Comparison of ENCODE assay signal across 22 cellular contexts in the genomic region with DNA sequence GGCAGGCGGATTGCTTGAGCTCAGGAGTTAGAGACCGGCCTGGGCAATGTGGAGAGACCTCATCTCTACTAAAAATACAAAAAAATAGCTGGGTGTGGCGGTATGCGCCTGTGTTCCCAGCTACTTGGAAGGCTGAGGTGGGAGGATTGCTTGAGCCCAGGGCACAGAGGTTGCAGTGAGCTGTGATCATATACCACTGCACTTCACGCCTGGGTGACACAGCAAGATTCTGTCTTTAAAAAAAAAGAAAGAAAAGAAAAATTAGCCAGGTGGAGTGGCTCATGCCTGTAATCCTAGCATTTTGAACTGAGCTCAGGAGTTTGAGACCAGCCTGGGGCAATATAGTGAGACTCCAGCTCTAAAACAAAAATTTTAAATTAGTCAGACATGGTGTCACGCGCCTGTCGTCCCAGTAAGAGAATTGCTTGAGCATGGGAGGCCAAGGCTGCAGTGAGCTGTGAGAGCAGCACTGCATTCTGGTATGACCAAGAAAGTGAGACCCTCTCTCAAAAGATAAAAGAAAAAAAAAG. TPM values are rescaled to one million over a fixed set of nuclear protein-coding genes. Genes with fewer than 3 reads are reported as not detected.
DNase-seq lines count a peak whose midpoint lies in the region; ATAC-seq and TF ChIP-seq lines count a peak whose summit lies in the region.
"Had no signal": no experiment of that assay in that cellular context is flagged by ENCODE, and none has a peak within 500 bp of the region (broad histone marks: within the 10 kb centered on the region; RNA-seq: fewer than 3 reads in every experiment).

No MANE protein-coding gene starts in this region.

- no peak overlapping the region for H3K4me3 Mint-ChIP-seq in H9
- H3K4me3 Mint-ChIP-seq in progenitor cell of endocrine pancreas (ENCODE audit: low read depth) = no peak overlapping the region
- H3K4me3 Mint-ChIP-seq: CD14-positive monocyte; CD4-positive, alpha-beta T cell; CD8-positive, alpha-beta memory T cell had no signal

- no peak overlapping the region for H3K4ac ChIP-seq in H9 (ENCODE audit: low read depth, low read length)

- H4K5ac ChIP-seq in H9 (ENCODE audit: insufficient read length, low read depth, low read length) = no peak overlapping the region

- no peaks in the 10 kb centered on the region for H3K27me3 ChIP-seq in H9 (ENCODE audit: insufficient read depth, low read length)
- H3K27me3 ChIP-seq in ovary = no peaks in the 10 kb centered on the region
- H3K27me3 ChIP-seq: BE2C; BLaER1 treated with 17β-estradiol and CSF1 and Interleukin-3, amounts not matched to agents 10 nM and 100 nM had no signal

- no peak overlapping the region for H3K14ac ChIP-seq in H9 (ENCODE audit: insufficient read depth, low read length)

- no peak overlapping the region for H3K56ac ChIP-seq in H9 (ENCODE audit: insufficient read length, low read depth, low read length)

- H4K8ac ChIP-seq in H9 (replicated peaks; ENCODE audit: insufficient read length, low read depth, low read length) = no peak overlapping the region

- H3K4me3 ChIP-seq in ovary = no peak overlapping the region
- H3K4me3 ChIP-seq: A549; BLaER1 treated with 17β-estradiol and CSF1 and Interleukin-3, amounts not matched to agents 10 nM and 100 nM; GM23248 had no signal

- no peak overlapping the region for H2BK120ac ChIP-seq in H9 (ENCODE audit: low read depth, low read length, poor library complexity, severe bottlenecking)

- H3K4me1 ChIP-seq in H9 (ENCODE audit: insufficient read depth, low read length) (no peaks in the 10 kb centered on the region), ovary (ENCODE audit: insufficient read depth) (no peaks in the 10 kb centered on the region)
- H3K4me1 ChIP-seq: A549; BE2C; BLaER1 treated with 17β-estradiol and CSF1 and Interleukin-3, amounts not matched to agents 10 nM and 100 nM had no signal

- DNase-seq in H9 (no peak), left kidney (ENCODE audit: low read depth, low spot score) (peak; percentile 60), progenitor cell of endocrine pancreas (ENCODE audit: low spot score, unreplicated experiment) (no peak), ovary (no peak), UCSD-AML1 (lab: John Stamatoyannopoulos, UW; ENCODE audit: unreplicated experiment) (no peak)
- DNase-seq: 8988T; ACHN; AML-193; BE2C; Calu3; CD4-positive, alpha-beta T cell; CD8-positive, alpha-beta memory T cell; DMS53; DMS79 treated with DMSO at 0.1 percent for 48 hours; GF-D8; H7 had no signal

- no peak for TF ChIP-seq EP300 in ovary (IDR thresholded peaks at IDR 0.05)

- no peak for TF ChIP-seq POLR2A in ovary (IDR thresholded peaks at IDR 0.05)

- H3K36me3 Mint-ChIP-seq in H9 (ENCODE audit: insufficient read depth in 1 of 3, low read depth in 3 of 3) (peaks cover 18 to 51% (median 40%) of the 10 kb centered on the region in 3 experiments; a peak in 6 of 7 replicates), progenitor cell of endocrine pancreas (ENCODE audit: insufficient read depth) (peaks cover 16% of the 10 kb centered on the region)

- H4K20me1 ChIP-seq in H9 (ENCODE audit: control insufficient read depth, insufficient read depth, insufficient read length) = no peaks in the 10 kb centered on the region

- no peak overlapping the region for H3K23ac ChIP-seq in H9 (ENCODE audit: insufficient read length, low read depth, low read length)

- no peaks in the 10 kb centered on the region for H3K27me3 Mint-ChIP-seq in H9 (ENCODE audit: low read depth)
- H3K27me3 Mint-ChIP-seq in progenitor cell of endocrine pancreas = no peaks in the 10 kb centered on the region
- H3K27me3 Mint-ChIP-seq: CD4-positive, alpha-beta T cell; CD8-positive, alpha-beta memory T cell had no signal

- H3K79me1 ChIP-seq in H9 (ENCODE audit: insufficient read depth, low read depth, low read length, poor library complexity, severe bottlenecking) = no peaks in the 10 kb centered on the region

- no peak overlapping the region for H2AFZ ChIP-seq in H9 (ENCODE audit: low read length)
- H2AFZ ChIP-seq: GM23248 had no signal

- no peak overlapping the region for H3K18ac ChIP-seq in H9 (ENCODE audit: insufficient read length, low read depth, low read length)

- H2BK20ac ChIP-seq in H9 (ENCODE audit: low read depth, low read length, poor library complexity, severe bottlenecking) = no peak overlapping the region

- H3K36me3 ChIP-seq in ovary = no peaks in the 10 kb centered on the region

- WGBS in H9 (ENCODE audit: extremely low coverage, insufficient read length, low lambda C conversion rate) = no CpG with 5 or more reads among the region's 8 CpGs
- 94 to 96% (median 96%) methylated on average over 8 of the region's 8 CpGs for WGBS in ovary, 3 donors

- H2BK15ac ChIP-seq in H9 (ENCODE audit: low read depth, low read length) = no peak overlapping the region

- H3K27ac ChIP-seq in H9 (ENCODE audit: insufficient read length, low read depth, low read length) = no peak overlapping the region
- H3K27ac ChIP-seq in ovary = no peak overlapping the region
- H3K27ac ChIP-seq: A549; BLaER1 treated with 17β-estradiol and CSF1 and Interleukin-3, amounts not matched to agents 10 nM and 100 nM; GM23248 had no signal

- H3K4me1 Mint-ChIP-seq in H9 = no peaks in the 10 kb centered on the region
- peaks cover 1% of the 10 kb centered on the region for H3K4me1 Mint-ChIP-seq in progenitor cell of endocrine pancreas (ENCODE audit: low read depth)
- H3K4me1 Mint-ChIP-seq: CD14-positive monocyte had no signal

- 0 out of 7 replicates have a peak overlapping the region, but pooled peaks of 2 of the 3 experiments have one; percentile 57 to 68 for H3K27ac Mint-ChIP-seq in H9
- peak overlapping the region; percentile 33 for H3K27ac Mint-ChIP-seq in progenitor cell of endocrine pancreas
- H3K27ac Mint-ChIP-seq: CD4-positive, alpha-beta T cell; CD8-positive, alpha-beta memory T cell had no signal

- no peaks in the 10 kb centered on the region for H3K23me2 ChIP-seq in H9 (ENCODE audit: insufficient read length, low read depth, low read length, poor library complexity, severe bottlenecking)

- no peaks in the 10 kb centered on the region for H3K9me3 Mint-ChIP-seq in H9
- H3K9me3 Mint-ChIP-seq in progenitor cell of endocrine pancreas (ENCODE audit: low read depth) = no peaks in the 10 kb centered on the region
- H3K9me3 Mint-ChIP-seq: CD4-positive, alpha-beta T cell; CD8-positive, alpha-beta memory T cell had no signal

- ATAC-seq in HG02884 (IDR thresholded peaks at IDR 0.05; ENCODE audit: unreplicated experiment) = no peak
- ATAC-seq: A549, HCT116 had no signal

- TF ChIP-seq CTCF in H9 (conservative IDR thresholded peaks at IDR 0.05) (no peak), progenitor cell of endocrine pancreas (IDR thresholded peaks at IDR 0.05; ENCODE audit: unreplicated experiment) (no peak), ovary (IDR thresholded peaks at IDR 0.05) (no peak)

- H4K91ac ChIP-seq in H9 (ENCODE audit: insufficient read length, low read depth, low read length) = no peak overlapping the region

- no peak overlapping the region for H2BK5ac ChIP-seq in H9 (ENCODE audit: insufficient read length, low read length)

- no peak overlapping the region for H3T11ph ChIP-seq in H9 (ENCODE audit: low read length)

- intact Hi-C loops in ovary (cut with DNase I) = no loop called here

- no peaks in the 10 kb centered on the region for H3K9me3 ChIP-seq in H9 (ENCODE audit: control insufficient read depth, low read depth, low read length)
- H3K9me3 ChIP-seq in ovary = no peaks in the 10 kb centered on the region
- H3K9me3 ChIP-seq: A549; BE2C; BLaER1 treated with 17β-estradiol and CSF1 and Interleukin-3, amounts not matched to agents 10 nM and 100 nM had no signal

- H2BK12ac ChIP-seq in H9 (ENCODE audit: insufficient read length, low read depth, low read length) = no peak overlapping the region

- no peaks in the 10 kb centered on the region; the same call in 1 of the 2 replicates for H3K79me2 ChIP-seq in H9 (ENCODE audit: insufficient read depth, low read length)

- no peak overlapping the region for H2AK5ac ChIP-seq in H9 (ENCODE audit: insufficient read length, low read length)

- H3K4me2 ChIP-seq in H9 (ENCODE audit: insufficient read depth, insufficient read length, low read length) = no peak overlapping the region
- H3K4me2 ChIP-seq: A549; BLaER1 treated with 17β-estradiol and CSF1 and Interleukin-3, amounts not matched to agents 10 nM and 100 nM had no signal

- no peak overlapping the region for H3K9ac ChIP-seq in H9 (ENCODE audit: extremely low read depth, insufficient read length, low read length)
- H3K9ac ChIP-seq: BLaER1 treated with 17β-estradiol and CSF1 and Interleukin-3, amounts not matched to agents 10 nM and 100 nM; GM23248 had no signal

RNA-seq across cellular contexts. Expression of a gene that starts 18.0 kb away (rescaled TPM):
- 64.3 and 65.0 TPM in 2 replicates for total RNA-seq in H9 (2021)
- total RNA-seq in progenitor cell of endocrine pancreas = 46.0 and 46.6 TPM in 2 replicates
- 10 to 100 TPM; 13.6 to 25.2 (median 20.2) TPM for total RNA-seq in ovary
- 10 to 100 TPM; 11.6 to 27.2 TPM for polyA plus RNA-seq in ovary

RNA-seq across cellular contexts. Expression of a gene that starts 27.2 kb away (rescaled TPM):
- 14.9 and 16.2 TPM in 2 replicates for total RNA-seq in H9 (2021)
- total RNA-seq in progenitor cell of endocrine pancreas = 25.1 and 26.0 TPM in 2 replicates
- total RNA-seq in ovary = 10 to 100 TPM; 15.0 to 24.6 (median 18.0) TPM
- 10 to 100 TPM in 1 of 2 donors, 1 to 10 TPM in 1; 9.2 to 13.3 TPM for polyA plus RNA-seq in ovary

RNA-seq across cellular contexts. Expression of a gene that starts 36.4 kb away (rescaled TPM):
- total RNA-seq in H9 (2021) = 30.3 and 30.5 TPM in 2 replicates
- 24.7 and 25.1 TPM in 2 replicates for total RNA-seq in progenitor cell of endocrine pancreas
- total RNA-seq in ovary = 10 to 100 TPM in 5 of 7 donors, 1 to 10 TPM in 2; 8.5 to 15.0 (median 10.5) TPM
- polyA plus RNA-seq in ovary = 10 to 100 TPM in 1 of 2 donors, 1 to 10 TPM in 1; 6.7 to 14.0 TPM
